Comparison of ENCODE assay signal across 8 cellular contexts in the genomic region with DNA sequence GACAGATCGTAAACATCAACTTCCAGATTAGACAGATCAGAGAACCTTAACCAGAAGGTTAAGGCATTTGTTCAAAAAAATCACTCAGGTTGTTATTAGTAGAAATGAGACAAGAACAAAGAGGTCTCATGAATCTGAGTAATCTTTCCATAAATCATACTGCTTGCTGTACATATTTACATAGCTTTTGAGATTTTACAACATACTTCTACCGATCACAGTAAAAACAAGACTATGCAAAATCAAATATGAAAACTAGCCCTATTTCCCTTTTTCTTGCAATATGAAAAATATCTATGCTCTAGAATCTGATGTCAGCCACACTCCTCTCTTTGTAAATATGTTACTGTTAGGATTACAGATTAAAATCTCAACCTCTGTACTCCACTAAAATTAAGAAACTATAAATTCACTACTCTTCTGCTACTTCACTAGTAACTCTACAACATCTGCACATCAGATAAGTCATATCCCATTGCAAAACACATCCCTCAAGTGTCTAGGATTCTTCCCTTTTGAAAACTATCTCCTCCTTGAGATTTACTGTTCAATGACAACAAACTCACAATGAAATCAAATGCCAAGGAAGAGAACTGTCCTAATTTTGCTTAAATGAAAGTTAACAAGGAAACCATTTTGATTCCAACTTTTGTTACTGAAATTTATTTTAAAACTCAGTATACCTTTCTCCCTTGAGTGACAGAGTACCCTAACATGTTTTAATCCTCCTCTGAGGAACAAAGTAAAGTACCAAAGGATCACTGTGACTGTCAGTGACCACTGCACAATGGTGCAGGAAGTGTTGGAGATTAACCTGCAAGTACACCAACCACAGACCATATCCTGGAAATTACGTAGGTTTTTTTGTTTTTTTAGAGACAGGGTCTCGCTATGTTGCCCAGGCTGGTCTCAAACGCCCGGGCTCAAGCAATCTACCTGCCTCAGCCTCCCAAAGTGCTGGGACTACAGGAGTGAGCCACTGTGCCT. TPM values are rescaled to one million over a fixed set of nuclear protein-coding genes. Genes with fewer than 3 reads are reported as not detected.
DNase-seq lines count a peak whose midpoint lies in the region; ATAC-seq and TF ChIP-seq lines count a peak whose summit lies in the region.

No MANE protein-coding gene starts in this region.

- peak overlapping the region; percentile 8; the same call in 1 of the 2 replicates for H3K27ac ChIP-seq in PC-3 (ENCODE audit: low read length)
- peak overlapping the region; percentile 33 for H3K27ac ChIP-seq in psoas muscle
- H3K27ac ChIP-seq in aorta (ENCODE audit: low read depth in 1 of 2, low read length in 2 of 2) = no peak overlapping the region

- H3K9me3 Mint-ChIP-seq in activated CD8-positive, alpha-beta memory T cell treated with anti-CD3 and anti-CD28 coated beads, Interleukin-2, amount 10 ng/mL, durations not matched to agents 7 days and 5 days (ENCODE audit: low read depth) = no peaks in the 10 kb centered on the region

- intact Hi-C loops in PC-3 (cut with micrococcal nuclease) (loop anchor here (5.0 kb wide), 3 partner anchors 60 to 155 kb away; a partner anchor contains a TSS), psoas muscle (cut with DNase I) (no loop called here), aorta (cut with DNase I) (no loop called here)

- peaks cover 13% of the 10 kb centered on the region; the same call in 1 of the 2 replicates for H3K36me3 ChIP-seq in PC-3 (ENCODE audit: low read depth, low read length)
- no peaks in the 10 kb centered on the region for H3K36me3 ChIP-seq in psoas muscle (ENCODE audit: insufficient read depth in 1 of 2, low read depth in 1 of 2)
- H3K36me3 ChIP-seq in aorta (ENCODE audit: control insufficient read depth in 1 of 2, insufficient read depth in 2 of 2, low read length in 1 of 2) = no peaks in the 10 kb centered on the region

- peak overlapping the region; percentile 82 for H3K27ac Mint-ChIP-seq in activated CD8-positive, alpha-beta memory T cell treated with anti-CD3 and anti-CD28 coated beads, Interleukin-2, amount 10 ng/mL, durations not matched to agents 7 days and 5 days

- no peak overlapping the region for H3K9ac ChIP-seq in PC-3 (ENCODE audit: low read length)

- no peaks in the 10 kb centered on the region for H3K9me2 ChIP-seq in PC-3 (replicated peaks; ENCODE audit: low read length)

- H3K27me3 ChIP-seq in PC-3 (ENCODE audit: low read length) = no peaks in the 10 kb centered on the region
- H3K27me3 ChIP-seq in psoas muscle (ENCODE audit: insufficient read depth in 3 of 3, low read length in 2 of 3) = no peaks in the 10 kb centered on the region
- H3K27me3 ChIP-seq in aorta (ENCODE audit: control insufficient read depth in 1 of 2, insufficient read depth in 2 of 2, low read length in 1 of 2) = no peaks in the 10 kb centered on the region

- CTCF ChIA-PET in activated CD8-positive, alpha-beta memory T cell treated with anti-CD3 and anti-CD28 coated beads, Interleukin-2, amount 10 ng/mL, durations not matched to agents 7 days and 5 days (lab: Charles Lee) = no interaction called here
- CTCF ChIA-PET in PC-3 (lab: Charles Lee) = no interaction called here

- no peaks in the 10 kb centered on the region for H3K27me3 Mint-ChIP-seq in activated CD8-positive, alpha-beta memory T cell treated with anti-CD3 and anti-CD28 coated beads, Interleukin-2, amount 10 ng/mL, durations not matched to agents 7 days and 5 days

- no TSS peak for BruUV-seq in PC-3 (replicated peaks; lab: Mats Ljungman, UMichigan)

- DNase-seq in activated CD8-positive, alpha-beta memory T cell treated with anti-CD3 and anti-CD28 coated beads, Interleukin-2, amount 10 ng/mL, durations not matched to agents 7 days and 5 days = peak; percentile 62
- no peak for DNase-seq in activated CD8-positive, alpha-beta memory T cell treated with anti-CD3 and anti-CD28 coated beads for 24 hours
- no peak for DNase-seq in PC-3
- no peak for DNase-seq in psoas muscle
- no peak for DNase-seq in aorta
- no peak for DNase-seq in HUDEP-2 (lab: John Stamatoyannopoulos, UW; ENCODE audit: unreplicated experiment in 76 of 76)

- peaks cover 37% of the 10 kb centered on the region for H3K36me3 Mint-ChIP-seq in activated CD8-positive, alpha-beta memory T cell treated with anti-CD3 and anti-CD28 coated beads, Interleukin-2, amount 10 ng/mL, durations not matched to agents 7 days and 5 days

- no peaks in the 10 kb centered on the region for H3F3A ChIP-seq in PC-3 (ENCODE audit: low read length, unreplicated experiment)

- POLR2A ChIA-PET in PC-3 (lab: Charles Lee; ENCODE audit: unreplicated experiment) = no interaction called here

- TF ChIP-seq CTCF in PC-3 (conservative IDR thresholded peaks at IDR 0.05; ENCODE audit: low read depth, low read length) = no peak
- no peak for TF ChIP-seq CTCF in psoas muscle (IDR thresholded peaks at IDR 0.05)

- peak; percentile 83 for ATAC-seq in activated CD8-positive, alpha-beta memory T cell treated with anti-CD3 and anti-CD28 coated beads, Interleukin-2, amount 10 ng/mL, durations not matched to agents 7 days and 5 days
- ATAC-seq in HG02763 (IDR thresholded peaks at IDR 0.05; ENCODE audit: unreplicated experiment) (peak; percentile 41), PC-3 (peak; percentile 77), psoas muscle (peak in 1 of 4 donors; percentile 30), aorta (ENCODE audit: low FRiP score) (no peak), HG02970 (IDR thresholded peaks at IDR 0.05; ENCODE audit: low FRiP score, unreplicated experiment) (no peak)

- peak overlapping the region; percentile 44 for H3K4me3 Mint-ChIP-seq in activated CD8-positive, alpha-beta memory T cell treated with anti-CD3 and anti-CD28 coated beads, Interleukin-2, amount 10 ng/mL, durations not matched to agents 7 days and 5 days

- peaks cover 82% of the 10 kb centered on the region for H3K79me2 ChIP-seq in PC-3 (ENCODE audit: low read length)

- H4K20me1 ChIP-seq in PC-3 (ENCODE audit: low read length) = no peaks in the 10 kb centered on the region

- H3K4me1 ChIP-seq in PC-3 (ENCODE audit: insufficient read depth, low read length) = peaks cover 43% of the 10 kb centered on the region
- peaks cover 38% of the 10 kb centered on the region for H3K4me1 ChIP-seq in psoas muscle
- H3K4me1 ChIP-seq in aorta (ENCODE audit: control insufficient read depth in 1 of 2, insufficient read depth in 2 of 2, low read length in 2 of 2) = no peaks in the 10 kb centered on the region

- H2AFZ ChIP-seq in PC-3 (ENCODE audit: low read length) = no peak overlapping the region

- H3K4me1 Mint-ChIP-seq in activated CD8-positive, alpha-beta memory T cell treated with anti-CD3 and anti-CD28 coated beads, Interleukin-2, amount 10 ng/mL, durations not matched to agents 7 days and 5 days = peaks cover 58% of the 10 kb centered on the region

- H3K4me3 ChIP-seq in PC-3 (ENCODE audit: low read length) = no peak overlapping the region
- no peak overlapping the region for H3K4me3 ChIP-seq in psoas muscle
- no peak overlapping the region for H3K4me3 ChIP-seq in aorta (ENCODE audit: low read length in 2 of 2)

- H3K9me3 ChIP-seq in PC-3 (ENCODE audit: low read length) = no peaks in the 10 kb centered on the region
- H3K9me3 ChIP-seq in psoas muscle = no peaks in the 10 kb centered on the region
- H3K9me3 ChIP-seq in aorta (ENCODE audit: control insufficient read depth, low read length) = no peaks in the 10 kb centered on the region

- 0 out of 2 replicates have a peak overlapping the region, but pooled peaks have one; percentile 12 for H3K4me2 ChIP-seq in PC-3 (ENCODE audit: low read length)

- WGBS in psoas muscle, 3 donors = 81 to 89% (median 85%) methylated on average over 6 of the region's 6 CpGs
- 85 to 86% methylated on average over 6 of the region's 6 CpGs for WGBS in aorta, 2 donors

RNA-seq across cellular contexts. Expression of a gene that starts 12.8 kb away (rescaled TPM):
- total RNA-seq in activated CD8-positive, alpha-beta memory T cell treated with anti-CD3 and anti-CD28 coated beads, Interleukin-2, amount 10 ng/mL, durations not matched to agents 7 days and 5 days = 10 to 100 TPM; 54.6 to 65.0 TPM
- total RNA-seq in PC-3 (2014; rRNA removed) (19.5 and 39.7 TPM in 2 replicates), psoas muscle (10 to 100 TPM; 41.5 to 97.8 (median 50.7) TPM), aorta (10 to 100 TPM; 36.7 to 48.3 TPM)
- polyA plus RNA-seq in psoas muscle (10 to 100 TPM; 11.6 to 57.7 (median 25.8) TPM), aorta (10 to 100 TPM; 12.1 to 14.1 TPM)

Comparison
In these comparisons a context has a peak if more than half of its experiments do, and no peak if none do; other contexts are left out.
1. ATAC-seq: peak in activated CD8-positive, alpha-beta memory T cell treated with anti-CD3 and anti-CD28 coated beads, Interleukin-2, amount 10 ng/mL, durations not matched to agents 7 days and 5 days (single experiment), HG02763 (single experiment) and PC-3 (single experiment); none in aorta (single experiment) and HG02970 (single experiment).
2. H3K27ac ChIP-seq: peak in PC-3 (single experiment) and psoas muscle (single experiment); none in aorta (0 of 2).